ENCODE assay signal across 9 cellular contexts in genomic region chr15:57323806-57324589, GRCh38. TPM values are rescaled to one million over a fixed set of nuclear protein-coding genes. Genes with fewer than 3 reads are reported as not detected.
DNase-seq lines count a peak whose midpoint lies in the region; ATAC-seq lines count a peak whose summit lies in the region.
"Had no signal": no experiment of that assay in that cellular context is flagged by ENCODE, and none has a peak within 500 bp of the region (broad histone marks: within the 10 kb centered on the region; RNA-seq: fewer than 3 reads in every experiment).

No MANE protein-coding gene starts in this region.

- H3K27me3 ChIP-seq in mesendoderm (ENCODE audit: insufficient read depth, low read length, poor library complexity), result no peaks in the 10 kb centered on the region

- H4K8ac ChIP-seq in mesendoderm (ENCODE audit: low read depth, low read length), result no peak overlapping the region

- CTCF ChIA-PET in activated CD8-positive, alpha-beta T cell treated with anti-CD3 and anti-CD28 coated beads, Interleukin-2, amount 10 ng/mL, durations not matched to agents 7 days and 5 days (lab: Charles Lee), result no interaction called here

- H3K23ac ChIP-seq in mesendoderm (ENCODE audit: low read length), result no peak overlapping the region

- H3K36me3 Mint-ChIP-seq in activated CD8-positive, alpha-beta T cell treated with anti-CD3 and anti-CD28 coated beads, Interleukin-2, amount 10 ng/mL, durations not matched to agents 7 days and 5 days (ENCODE audit: low read depth), result no peaks in the 10 kb centered on the region

- peak overlapping the region; percentile 32 for H3K27ac ChIP-seq in mesendoderm (ENCODE audit: low read depth, low read length)

- no peak overlapping the region for H3K18ac ChIP-seq in mesendoderm (ENCODE audit: low read length)

- no peak overlapping the region for H2BK15ac ChIP-seq in mesendoderm (replicated peaks; ENCODE audit: low read depth)

- peak overlapping the region; percentile 67 for H3K56ac ChIP-seq in mesendoderm (ENCODE audit: low read length)

- H2BK120ac ChIP-seq in mesendoderm (ENCODE audit: low read depth, low read length), result no peak overlapping the region

- H2BK5ac ChIP-seq in mesendoderm (ENCODE audit: low read length), result no peak overlapping the region

- no peaks in the 10 kb centered on the region for H3K79me1 ChIP-seq in mesendoderm (ENCODE audit: low read length)

- H3K27ac Mint-ChIP-seq in activated CD8-positive, alpha-beta T cell treated with anti-CD3 and anti-CD28 coated beads, Interleukin-2, amount 10 ng/mL, durations not matched to agents 7 days and 5 days, result no peak overlapping the region

- peaks cover 7% of the 10 kb centered on the region for H3K4me1 Mint-ChIP-seq in activated CD8-positive, alpha-beta T cell treated with anti-CD3 and anti-CD28 coated beads, Interleukin-2, amount 10 ng/mL, durations not matched to agents 7 days and 5 days (ENCODE audit: low read depth)

- ATAC-seq in activated CD8-positive, alpha-beta T cell treated with anti-CD3 and anti-CD28 coated beads, Interleukin-2, amount 10 ng/mL, durations not matched to agents 7 days and 5 days, result peak; percentile 63
- ATAC-seq in HG03521 (IDR thresholded peaks at IDR 0.05; ENCODE audit: unreplicated experiment), result no peak

- no peaks in the 10 kb centered on the region for H3K27me3 Mint-ChIP-seq in activated CD8-positive, alpha-beta T cell treated with anti-CD3 and anti-CD28 coated beads, Interleukin-2, amount 10 ng/mL, durations not matched to agents 7 days and 5 days (ENCODE audit: low read depth)

- no peaks in the 10 kb centered on the region for H3K79me2 ChIP-seq in mesendoderm (ENCODE audit: control insufficient read depth, insufficient read depth, low read length)

- no CpG with 5 or more reads among the region's 6 CpGs for WGBS in mesendoderm (ENCODE audit: extremely low coverage, insufficient coverage, low lambda C conversion rate)

- H3K36me3 ChIP-seq in mesendoderm (ENCODE audit: control insufficient read depth, insufficient read depth, low read length), result no peaks in the 10 kb centered on the region

- peaks cover 15% of the 10 kb centered on the region for H3K4me1 ChIP-seq in mesendoderm (ENCODE audit: control insufficient read depth, low read depth, low read length)

- no peak overlapping the region for H3K4me3 Mint-ChIP-seq in activated CD8-positive, alpha-beta T cell treated with anti-CD3 and anti-CD28 coated beads, Interleukin-2, amount 10 ng/mL, durations not matched to agents 7 days and 5 days

- no peak overlapping the region for H3K9ac ChIP-seq in mesendoderm (ENCODE audit: low read length)

- no peak overlapping the region for H4K5ac ChIP-seq in mesendoderm (ENCODE audit: low read length)

- H3K4me3 ChIP-seq in mesendoderm (ENCODE audit: low read length), result no peak overlapping the region

- DNase-seq in DMS 273 (lab: John Stamatoyannopoulos, UW; ENCODE audit: unreplicated experiment) (peak; percentile 29), DMS 273 treated with DMSO at 0.1 percent for 48 hours (lab: John Stamatoyannopoulos, UW) (no peak), NCI-H2029 treated with DMSO at 0.1 percent for 48 hours (lab: John Stamatoyannopoulos, UW) (peak; percentile 93), mesendoderm (peak; percentile 97), NCI-H2227 (lab: John Stamatoyannopoulos, UW; ENCODE audit: unreplicated experiment) (no peak), DMS79 (lab: John Stamatoyannopoulos, UW) (no peak)
- DNase-seq in activated CD8-positive, alpha-beta T cell treated with anti-CD3 and anti-CD28 coated beads, Interleukin-2, amount 10 ng/mL, durations not matched to agents 7 days and 5 days, result peak; percentile 26

- POLR2A ChIA-PET in activated CD8-positive, alpha-beta T cell treated with anti-CD3 and anti-CD28 coated beads, Interleukin-2, amount 10 ng/mL, durations not matched to agents 7 days and 5 days (lab: Charles Lee), result no interaction called here

- no peak overlapping the region for H3K4ac ChIP-seq in mesendoderm (ENCODE audit: low read depth, low read length)

- no peak overlapping the region for H2AK5ac ChIP-seq in mesendoderm (ENCODE audit: low read length)

- no peaks in the 10 kb centered on the region for H3K9me3 Mint-ChIP-seq in activated CD8-positive, alpha-beta T cell treated with anti-CD3 and anti-CD28 coated beads, Interleukin-2, amount 10 ng/mL, durations not matched to agents 7 days and 5 days (ENCODE audit: insufficient read depth)

- no peak overlapping the region for H3K4me2 ChIP-seq in mesendoderm (ENCODE audit: low read length)

RNA-seq across cellular contexts. Expression of gene CGNL1, which starts 52.3 kb away (rescaled TPM):
- total RNA-seq in activated CD8-positive, alpha-beta T cell treated with anti-CD3 and anti-CD28 coated beads, Interleukin-2, amount 10 ng/mL, durations not matched to agents 7 days and 5 days, result not detected
- polyA plus RNA-seq in mesendoderm (2013, experiment 1 of 2), result 8.1 TPM
- polyA plus RNA-seq in mesendoderm (2013, experiment 2 of 2), result 8.8 TPM
- total RNA-seq: T-helper 2 cell treated with Interferon-gamma antibody and Interleukin-4, amounts not matched to agents 100 ng/mL and 5 ng/mL, for 36 hours had no signal

Comparison
In these comparisons a context has a peak if more than half of its experiments do, and no peak if none do; other contexts are left out.
1. DNase-seq: peak in DMS 273 (single experiment), NCI-H2029 treated with DMSO at 0.1 percent for 48 hours (single experiment), activated CD8-positive, alpha-beta T cell treated with anti-CD3 and anti-CD28 coated beads, Interleukin-2, amount 10 ng/mL, durations not matched to agents 7 days and 5 days (single experiment) and mesendoderm (single experiment); none in DMS 273 treated with DMSO at 0.1 percent for 48 hours (single experiment), NCI-H2227 (single experiment) and DMS79 (single experiment).